17 cellular contexts compared by ENCODE assay signal in genomic region chr4:87913871-87914270, GRCh38.
DNase-seq lines count a peak whose midpoint lies in the region; ATAC-seq lines count a peak whose summit lies in the region.
"Had no signal": no experiment of that assay in that cellular context is flagged by ENCODE, and none has a peak within 500 bp of the region (broad histone marks: within the 10 kb centered on the region; RNA-seq: fewer than 3 reads in every experiment).

No MANE protein-coding gene starts in this region.

- in situ Hi-C loops in SK-MEL-5 (cut with HindIII; ENCODE audit: low pct_unique_long_range_greater_than_20kb, low sequenced_read_pairs) = no loop called here

- ATAC-seq in esophagus mucosa (no peak), HG02571 (IDR thresholded peaks at IDR 0.05; ENCODE audit: unreplicated experiment) (no peak)

- DNase-seq in COLO829 (ENCODE audit: low spot score) (peak; percentile 87), SK-MEL-5 (ENCODE audit: low read depth, low spot score) (peak; percentile 87), fibroblast of peridontal ligament (ENCODE audit: extremely low read depth) (peak; percentile 53), renal cortical epithelial cell (ENCODE audit: low read depth) (peak; percentile 71), NCI-H446 treated with DMSO at 0.1 percent for 48 hours (lab: John Stamatoyannopoulos, UW) (no peak)
- DNase-seq: DMS53, GDM1, H7, IMR-90, NCI-H1417, NCI-H187, PC-9, RPMI8226, SHP77, SK-N-SH had no signal
